18 cellular contexts compared by ENCODE assay signal in genomic region chr11:64078905-64079304, GRCh38. TPM values are rescaled to one million over a fixed set of nuclear protein-coding genes. Genes with fewer than 3 reads are reported as not detected.
A peak's percentile ranks its signal among the peaks of the same experiment; 100 is the strongest.
DNase-seq lines count a peak whose midpoint lies in the region; ATAC-seq and TF ChIP-seq lines count a peak whose summit lies in the region.
"Had no signal": no experiment of that assay in that cellular context is flagged by ENCODE, and none has a peak within 500 bp of the region (broad histone marks: within the 10 kb centered on the region; RNA-seq: fewer than 3 reads in every experiment).

No MANE protein-coding gene starts in this region.

- no peak for TF ChIP-seq RAD21 in SK-N-SH (IDR thresholded peaks at IDR 0.05; ENCODE audit: low read length)

- intact Hi-C loops in dorsolateral prefrontal cortex (cut with DNase I), result no loop called here
- intact Hi-C loops in naive thymus-derived CD4-positive, alpha-beta T cell (cut with micrococcal nuclease), result no loop called here

- 78% methylated on average over 13 of the region's 13 CpGs for WGBS in SK-N-SH (ENCODE audit: low lambda C conversion rate)

- H3K27me3 ChIP-seq in SK-N-SH (ENCODE audit: insufficient read depth) (no peaks in the 10 kb centered on the region), dorsolateral prefrontal cortex (no peaks in the 10 kb centered on the region)
- no peaks in the 10 kb centered on the region for H3K27me3 ChIP-seq in naive thymus-derived CD4-positive, alpha-beta T cell (ENCODE audit: control insufficient read depth in 2 of 2, insufficient read depth in 2 of 2, low read length in 2 of 2)

- H3K4me3 ChIP-seq in SK-N-SH (ENCODE audit: low read depth in 2 of 2, low read length in 1 of 2), result no peak overlapping the region
- no peak overlapping the region for H3K4me3 ChIP-seq in dorsolateral prefrontal cortex
- no peak overlapping the region for H3K4me3 ChIP-seq in naive thymus-derived CD4-positive, alpha-beta T cell (ENCODE audit: low read length)
- H3K4me3 ChIP-seq: GM12878 had no signal

- POLR2A ChIA-PET in SK-N-SH (lab: Yijun Ruan, JAX), result interaction anchor here (0.9 to 2.5 kb wide), 12 partner anchors 11 to 71 kb away, joined by 3 to 18 read pairs (median 4); partner anchors contain the start of gene FLRT1
- POLR2A ChIA-PET in naive thymus-derived CD4-positive, alpha-beta T cell (lab: Charles Lee), result no interaction called here

- no peaks in the 10 kb centered on the region for H3K27me3 Mint-ChIP-seq in T-helper 17 cell
- no peaks in the 10 kb centered on the region for H3K27me3 Mint-ChIP-seq in naive thymus-derived CD4-positive, alpha-beta T cell
- H3K27me3 Mint-ChIP-seq: CD4-positive, alpha-beta memory T cell had no signal

- H3K27ac ChIP-seq in SK-N-SH (ENCODE audit: low read depth in 2 of 2, low read length in 1 of 2), result peak overlapping the region in 1 of 2 experiments; percentile 98; a peak in 2 of 4 replicates
- peak overlapping the region in 36 of 59 donors; percentile 1 to 79 (median 57) for H3K27ac ChIP-seq in dorsolateral prefrontal cortex
- H3K27ac ChIP-seq in temporal lobe (ENCODE audit: low read depth, low read length), result peak overlapping the region; percentile 84
- no peak overlapping the region for H3K27ac ChIP-seq in naive thymus-derived CD4-positive, alpha-beta T cell (ENCODE audit: low read depth, low read length)
- H3K27ac ChIP-seq: RWPE1 had no signal

- no peak for TF ChIP-seq CTCF in SK-N-SH (IDR thresholded peaks at IDR 0.05)
- TF ChIP-seq CTCF in dorsolateral prefrontal cortex (IDR thresholded peaks at IDR 0.05 in 54 of 56, conservative IDR thresholded peaks at IDR 0.05 in 2 of 56; ENCODE audit: low read depth in 1 of 56, partially characterized antibody in 56 of 56), result no peak

- DNase-seq in SK-N-SH (no peak), T-helper 17 cell (no peak), dorsolateral prefrontal cortex (no peak), DMS153 (lab: John Stamatoyannopoulos, UW) (no peak)
- no peak for DNase-seq in naive thymus-derived CD4-positive, alpha-beta T cell
- DNase-seq: C1 segment of cervical spinal cord; CD4-positive, alpha-beta memory T cell; EL; GDM1; NCI-H1048; NCI-H187; NCI-H748 treated with DMSO at 0.1 percent for 48 hours had no signal

- no peak overlapping the region for H3K4me2 ChIP-seq in SK-N-SH

- no peak overlapping the region for H3K9ac ChIP-seq in SK-N-SH

- no peaks in the 10 kb centered on the region for H3K9me3 Mint-ChIP-seq in naive thymus-derived CD4-positive, alpha-beta T cell
- H3K9me3 Mint-ChIP-seq: CD4-positive, alpha-beta memory T cell had no signal

- no peaks in the 10 kb centered on the region for H4K20me1 ChIP-seq in SK-N-SH (ENCODE audit: insufficient read depth)

- CTCF ChIA-PET in SK-N-SH (lab: Yijun Ruan, JAX), result interaction anchor here (0.6 to 2.9 kb wide), 9 partner anchors 9 to 106 kb away, joined by 3 to 14 read pairs (median 3); no protein-coding TSS in a partner anchor
- CTCF ChIA-PET in naive thymus-derived CD4-positive, alpha-beta T cell (lab: Charles Lee), result no interaction called here

- H3K9me2 ChIP-seq in SK-N-SH, result no peaks in the 10 kb centered on the region

- H3K4me1 ChIP-seq in SK-N-SH (ENCODE audit: control insufficient read depth in 1 of 2, insufficient read depth in 2 of 2, low read depth in 1 of 2, low read length in 1 of 2), result peaks cover 11 to 87% of the 10 kb centered on the region in 2 experiments; a peak in 2 of 4 replicates
- H3K4me1 ChIP-seq in naive thymus-derived CD4-positive, alpha-beta T cell (ENCODE audit: control insufficient read depth in 2 of 2, insufficient read depth in 2 of 2, low read length in 2 of 2), result no peaks in the 10 kb centered on the region

- ATAC-seq in SK-N-SH treated with all-trans-retinoic acid at 6 μM for 48 hours, result 0 out of 3 replicates have a peak, but pooled peaks have one; percentile 18
- ATAC-seq in T-helper 17 cell, result no peak
- no peak for ATAC-seq in naive thymus-derived CD4-positive, alpha-beta T cell
- no peak for ATAC-seq in HG02763 (IDR thresholded peaks at IDR 0.05; ENCODE audit: unreplicated experiment)
- ATAC-seq: GM12878, HCT116 had no signal

- no peak overlapping the region for H2AFZ ChIP-seq in SK-N-SH (ENCODE audit: low read depth)

- peaks cover 7% of the 10 kb centered on the region for H3K4me1 Mint-ChIP-seq in T-helper 17 cell
- H3K4me1 Mint-ChIP-seq in naive thymus-derived CD4-positive, alpha-beta T cell, result peaks cover 0 to 5% (median 4%) of the 10 kb centered on the region in 7 donors

- no peaks in the 10 kb centered on the region for H3F3A ChIP-seq in SK-N-SH (replicated peaks; ENCODE audit: insufficient read depth)

- no peaks in the 10 kb centered on the region for H3K36me3 ChIP-seq in SK-N-SH (replicated peaks in 1 of 2; ENCODE audit: control insufficient read depth in 1 of 2, insufficient read depth in 2 of 2, low read length in 1 of 2)
- no peaks in the 10 kb centered on the region for H3K36me3 ChIP-seq in naive thymus-derived CD4-positive, alpha-beta T cell (ENCODE audit: control insufficient read depth in 2 of 3, insufficient read depth in 3 of 3, low read length in 3 of 3)

- no peak for TF ChIP-seq EP300 in SK-N-SH (IDR thresholded peaks at IDR 0.05; ENCODE audit: borderline replicate concordance in 1 of 2, low read depth in 1 of 2, low read length in 1 of 2)

- H3K9me3 ChIP-seq in SK-N-SH (no peaks in the 10 kb centered on the region), T-helper 17 cell (ENCODE audit: control insufficient read depth, low read length, poor library complexity, severe bottlenecking) (no peaks in the 10 kb centered on the region)
- H3K9me3 ChIP-seq in naive thymus-derived CD4-positive, alpha-beta T cell (ENCODE audit: control insufficient read depth in 2 of 3, low read length in 3 of 3), result no peaks in the 10 kb centered on the region

- H3K4me3 Mint-ChIP-seq in T-helper 17 cell, result peak overlapping the region; percentile 49
- H3K4me3 Mint-ChIP-seq in naive thymus-derived CD4-positive, alpha-beta T cell, result no peak overlapping the region
- H3K4me3 Mint-ChIP-seq: CD4-positive, alpha-beta memory T cell had no signal

- no peaks in the 10 kb centered on the region for H3K36me3 Mint-ChIP-seq in T-helper 17 cell (ENCODE audit: low read depth)
- no peaks in the 10 kb centered on the region for H3K36me3 Mint-ChIP-seq in naive thymus-derived CD4-positive, alpha-beta T cell
- H3K36me3 Mint-ChIP-seq: CD4-positive, alpha-beta memory T cell had no signal

- H3K27ac Mint-ChIP-seq in T-helper 17 cell, result no peak overlapping the region
- no peak overlapping the region for H3K27ac Mint-ChIP-seq in naive thymus-derived CD4-positive, alpha-beta T cell

- H3K79me2 ChIP-seq in SK-N-SH (ENCODE audit: insufficient read depth), result no peaks in the 10 kb centered on the region

TF ChIP-seq in SK-N-SH treated with all-trans-retinoic acid at 6 μM for 48 hours, 23 proteins besides CTCF, POLR2A, EP300 and RAD21:
- no peak for TF ChIP-seq ARNTL (CRISPR knock-in tag; IDR thresholded peaks at IDR 0.05; ENCODE audit: borderline replicate concordance, low read depth)

TF ChIP-seq in SK-N-SH, 30 proteins besides CTCF, POLR2A, EP300 and RAD21 (continues in another document):
- TF ChIP-seq, protein P1, sequence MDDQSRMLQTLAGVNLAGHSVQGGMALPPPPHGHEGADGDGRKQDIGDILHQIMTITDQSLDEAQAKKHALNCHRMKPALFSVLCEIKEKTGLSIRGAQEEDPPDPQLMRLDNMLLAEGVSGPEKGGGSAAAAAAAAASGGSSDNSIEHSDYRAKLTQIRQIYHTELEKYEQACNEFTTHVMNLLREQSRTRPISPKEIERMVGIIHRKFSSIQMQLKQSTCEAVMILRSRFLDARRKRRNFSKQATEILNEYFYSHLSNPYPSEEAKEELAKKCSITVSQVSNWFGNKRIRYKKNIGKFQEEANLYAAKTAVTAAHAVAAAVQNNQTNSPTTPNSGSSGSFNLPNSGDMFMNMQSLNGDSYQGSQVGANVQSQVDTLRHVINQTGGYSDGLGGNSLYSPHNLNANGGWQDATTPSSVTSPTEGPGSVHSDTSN (IDR thresholded peaks at IDR 0.05), result no peak
- no peak for TF ChIP-seq GABPA (IDR thresholded peaks at IDR 0.05; ENCODE audit: low read depth)
- no peak for TF ChIP-seq IRF3 (IDR thresholded peaks at IDR 0.05; ENCODE audit: low read depth, low read length)
- TF ChIP-seq SMC3 (IDR thresholded peaks at IDR 0.05; ENCODE audit: low read depth, low read length), result no peak
- TF ChIP-seq NRF1 (IDR thresholded peaks at IDR 0.05; ENCODE audit: low read depth, low read length), result no peak
- TF ChIP-seq FOXM1 (IDR thresholded peaks at IDR 0.05; ENCODE audit: low read depth), result no peak
- TF ChIP-seq RFX5 (IDR thresholded peaks at IDR 0.05; ENCODE audit: low read length), result no peak
- TF ChIP-seq TEAD4 (IDR thresholded peaks at IDR 0.05; ENCODE audit: borderline replicate concordance, insufficient read depth), result no peak
- TF ChIP-seq MXI1 (IDR thresholded peaks at IDR 0.05; ENCODE audit: low read depth, low read length), result no peak
- no peak for TF ChIP-seq SIN3A (IDR thresholded peaks at IDR 0.05; ENCODE audit: borderline replicate concordance, low read depth, low read length)
- TF ChIP-seq, protein P2, sequence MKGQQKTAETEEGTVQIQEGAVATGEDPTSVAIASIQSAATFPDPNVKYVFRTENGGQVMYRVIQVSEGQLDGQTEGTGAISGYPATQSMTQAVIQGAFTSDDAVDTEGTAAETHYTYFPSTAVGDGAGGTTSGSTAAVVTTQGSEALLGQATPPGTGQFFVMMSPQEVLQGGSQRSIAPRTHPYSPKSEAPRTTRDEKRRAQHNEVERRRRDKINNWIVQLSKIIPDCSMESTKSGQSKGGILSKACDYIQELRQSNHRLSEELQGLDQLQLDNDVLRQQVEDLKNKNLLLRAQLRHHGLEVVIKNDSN (IDR thresholded peaks at IDR 0.05; ENCODE audit: borderline replicate concordance, low read depth), result no peak
- TF ChIP-seq JUND (IDR thresholded peaks at IDR 0.05), result no peak

RNA-seq across cellular contexts. Expression of gene FLRT1, which starts 43.2 kb away (rescaled TPM):
- 0.03 TPM in 2 replicates for polyA plus RNA-seq in SK-N-SH (2012; rRNA removed)
- 0.05 and 0.06 TPM in 2 replicates for polyA plus RNA-seq in SK-N-SH (2012; cell fraction: cytosol; rRNA removed)
- polyA plus RNA-seq in SK-N-SH (2012; cell fraction: nucleus; rRNA removed), result 0.06 and 0.07 TPM in 2 replicates
- total RNA-seq in T-helper 17 cell (not detected), dorsolateral prefrontal cortex (10 to 100 TPM in 101 of 120 experiments, 1 to 10 TPM in 19; 5.1 to 24.0 (median 13.6) TPM), temporal lobe (7.6 TPM)
- not detected for total RNA-seq in naive thymus-derived CD4-positive, alpha-beta T cell
- polyA plus RNA-seq in naive thymus-derived CD4-positive, alpha-beta T cell, result under 1 TPM; 0.05 to 0.12 TPM
- total RNA-seq: CD4-positive, alpha-beta memory T cell; GM12878 had no signal
- polyA plus RNA-seq: CD4-positive, alpha-beta memory T cell had no signal
